Comparison of ENCODE assay signal across 19 cellular contexts in genomic region chr12:127282786-127283565, GRCh38.
DNase-seq lines count a peak whose midpoint lies in the region; ATAC-seq and TF ChIP-seq lines count a peak whose summit lies in the region.
"Had no signal": no experiment of that assay in that cellular context is flagged by ENCODE, and none has a peak within 500 bp of the region (broad histone marks: within the 10 kb centered on the region; RNA-seq: fewer than 3 reads in every experiment).

No MANE protein-coding gene starts in this region.

- no peaks in the 10 kb centered on the region for H3K9me3 ChIP-seq in A673 (ENCODE audit: low read depth, low read length, poor library complexity, severe bottlenecking)
- no peaks in the 10 kb centered on the region for H3K9me3 ChIP-seq in neural cell (ENCODE audit: low read length)
- H3K9me3 ChIP-seq in spleen = no peaks in the 10 kb centered on the region
- H3K9me3 ChIP-seq: A549, SK-N-SH had no signal

- H2AFZ ChIP-seq in neural cell (ENCODE audit: low read depth, low read length) = no peak overlapping the region

- TF ChIP-seq RAD21 in neural cell (conservative IDR thresholded peaks at IDR 0.05) = no peak

- POLR2A ChIA-PET in A673 (lab: Charles Lee; ENCODE audit: low non-redundant PET) = no interaction called here

- intact Hi-C loops in A673 (cut with micrococcal nuclease; ENCODE audit: unreplicated experiment) = loop anchor here (2.0 to 10.0 kb wide), 4 partner anchors 174 to 1751 kb away; no protein-coding TSS in a partner anchor
- intact Hi-C loops in spleen (cut with DNase I; ENCODE audit: low total_unique reads) = no loop called here

- in situ Hi-C loops in brain microvascular endothelial cell (cut with HindIII; ENCODE audit: low pct_ligation_motif_present, low sequenced_read_pairs) = loop anchor here (25.0 kb wide), 1 partner anchor 171 kb away; no protein-coding TSS in a partner anchor

- DNase-seq in A673 (ENCODE audit: low spot score) (peak; percentile 60), EH (ENCODE audit: low read depth) (peak; percentile 39), brain microvascular endothelial cell (no peak), spleen (no peak)
- DNase-seq: CD4-positive, alpha-beta memory T cell; DND-41; NCI-H1105 treated with DMSO at 0.1 percent for 48 hours; NCI-H2029 treated with DMSO at 0.1 percent for 48 hours; NCI-H2171 treated with DMSO at 0.1 percent for 48 hours; NCI-H526; OCI-M1; SHP77; SK-N-SH had no signal

- WGBS in spleen, 5 donors = 77 to 87% (median 82%) methylated on average over 7 of the region's 7 CpGs

- H3K27ac ChIP-seq in A673 (ENCODE audit: low read depth, low read length, poor library complexity, severe bottlenecking) (peak overlapping the region; percentile 94), brain microvascular endothelial cell (peak overlapping the region; percentile 88), neural cell (ENCODE audit: low read length) (peak overlapping the region; percentile 20), spleen (no peak overlapping the region)
- H3K27ac ChIP-seq: A549; BLaER1 treated with 17β-estradiol and CSF1 and Interleukin-3, amounts not matched to agents 10 nM and 100 nM had no signal

- no TSS peak for BruUV-seq in A673 (replicated peaks; lab: Mats Ljungman, UMichigan)

- no peaks in the 10 kb centered on the region for H3F3A ChIP-seq in neural cell (ENCODE audit: insufficient read depth, low read length, poor library complexity, severe bottlenecking)

- TF ChIP-seq EP300 in neural cell (conservative IDR thresholded peaks at IDR 0.05; ENCODE audit: poor library complexity, severe bottlenecking) = no peak

- TF ChIP-seq POLR2A in spleen (IDR thresholded peaks at IDR 0.05) = no peak

- TF ChIP-seq CTCF in A673 (conservative IDR thresholded peaks at IDR 0.05; ENCODE audit: low read depth, low read length) = no peak
- no peak for TF ChIP-seq CTCF in brain microvascular endothelial cell (IDR thresholded peaks at IDR 0.05; ENCODE audit: low read depth, low read length, missing control alignments)
- no peak for TF ChIP-seq CTCF in neural cell (IDR thresholded peaks at IDR 0.05; ENCODE audit: poor library complexity, severe bottlenecking)
- no peak for TF ChIP-seq CTCF in spleen (IDR thresholded peaks at IDR 0.05 in 8 of 11, conservative IDR thresholded peaks at IDR 0.05 in 3 of 11)

- H3K4me3 ChIP-seq in A673 (ENCODE audit: low read depth, low read length, poor library complexity, severe bottlenecking) (no peak overlapping the region), brain microvascular endothelial cell (ENCODE audit: low read depth, low read length) (no peak overlapping the region), neural cell (ENCODE audit: low read length) (no peak overlapping the region), spleen (no peak overlapping the region)
- H3K4me3 ChIP-seq: A549; BLaER1 treated with 17β-estradiol and CSF1 and Interleukin-3, amounts not matched to agents 10 nM and 100 nM had no signal

- CTCF ChIA-PET in A673 (lab: Charles Lee) = interaction anchor here (0.6 to 1.8 kb wide), 4 partner anchors 174 to 790 kb away, joined by 3 to 8 read pairs (median 5); no protein-coding TSS in a partner anchor

- no peaks in the 10 kb centered on the region for H3K27me3 ChIP-seq in A673 (replicated peaks; ENCODE audit: insufficient read depth, low read depth, low read length, poor library complexity)
- H3K27me3 ChIP-seq in brain microvascular endothelial cell (replicated peaks) = no peaks in the 10 kb centered on the region
- H3K27me3 ChIP-seq in neural cell (ENCODE audit: insufficient read depth, low read depth, low read length) = no peaks in the 10 kb centered on the region
- H3K27me3 ChIP-seq in spleen (replicated peaks in 1 of 7) = peaks cover 0 to 26% (median 0%) of the 10 kb centered on the region in 7 donors
- H3K27me3 ChIP-seq: BLaER1 treated with 17β-estradiol and CSF1 and Interleukin-3, amounts not matched to agents 10 nM and 100 nM had no signal

- no peaks in the 10 kb centered on the region for H3K9me2 ChIP-seq in neural cell (ENCODE audit: insufficient read depth, low read length)
- H3K9me2 ChIP-seq: SK-N-SH had no signal

- H3K36me3 ChIP-seq in A673 (ENCODE audit: insufficient read depth, low read length, poor library complexity, severe bottlenecking) (no peaks in the 10 kb centered on the region), brain microvascular endothelial cell (replicated peaks) (no peaks in the 10 kb centered on the region), neural cell (ENCODE audit: insufficient read depth, low read length) (no peaks in the 10 kb centered on the region), spleen (no peaks in the 10 kb centered on the region)
- H3K36me3 ChIP-seq: BLaER1 treated with 17β-estradiol and CSF1 and Interleukin-3, amounts not matched to agents 10 nM and 100 nM had no signal

- H3K79me2 ChIP-seq in neural cell (replicated peaks; ENCODE audit: insufficient read depth, low read length) = no peaks in the 10 kb centered on the region

- peaks cover 62% of the 10 kb centered on the region for H3K4me1 ChIP-seq in A673 (ENCODE audit: insufficient read depth, low read length, poor library complexity, severe bottlenecking)
- H3K4me1 ChIP-seq in spleen = peaks cover 0 to 6% (median 0%) of the 10 kb centered on the region in 6 donors
- H3K4me1 ChIP-seq: A549 had no signal

- no peaks in the 10 kb centered on the region for H4K20me1 ChIP-seq in neural cell (ENCODE audit: insufficient read depth)
- H4K20me1 ChIP-seq: BLaER1 treated with 17β-estradiol and CSF1 and Interleukin-3, amounts not matched to agents 10 nM and 100 nM had no signal

- H3K4me2 ChIP-seq in neural cell (ENCODE audit: low read length) = no peak overlapping the region
- H3K4me2 ChIP-seq: A549, SK-N-SH had no signal

- no peak overlapping the region for H3K9ac ChIP-seq in neural cell (ENCODE audit: low read length)
- H3K9ac ChIP-seq: BLaER1 treated with 17β-estradiol and CSF1 and Interleukin-3, amounts not matched to agents 10 nM and 100 nM; SK-N-SH had no signal

- no peak for ATAC-seq in GM19328 (IDR thresholded peaks at IDR 0.05; ENCODE audit: unreplicated experiment)
- ATAC-seq in HG02973 (IDR thresholded peaks at IDR 0.05; ENCODE audit: unreplicated experiment) = no peak
- ATAC-seq: A549, HCT116 had no signal

TF ChIP-seq in neural cell, 6 proteins besides CTCF, POLR2A, EP300 and RAD21:
- TF ChIP-seq TAF1 (IDR thresholded peaks at IDR 0.05; ENCODE audit: low read depth) (no peak), REST (IDR thresholded peaks at IDR 0.05; ENCODE audit: borderline replicate concordance) (peak; percentile 48)

Comparison
In these comparisons a context has a peak if more than half of its experiments do, and no peak if none do; other contexts are left out.
1. DNase-seq: peak in A673 (single experiment) and EH (single experiment); none in brain microvascular endothelial cell (single experiment) and spleen (single experiment).
2. H3K27ac ChIP-seq: peak in A673 (single experiment), brain microvascular endothelial cell (single experiment) and neural cell (single experiment); none in spleen (0 of 8).